ENCODE assay signal across 27 cellular contexts in the genomic region with DNA sequence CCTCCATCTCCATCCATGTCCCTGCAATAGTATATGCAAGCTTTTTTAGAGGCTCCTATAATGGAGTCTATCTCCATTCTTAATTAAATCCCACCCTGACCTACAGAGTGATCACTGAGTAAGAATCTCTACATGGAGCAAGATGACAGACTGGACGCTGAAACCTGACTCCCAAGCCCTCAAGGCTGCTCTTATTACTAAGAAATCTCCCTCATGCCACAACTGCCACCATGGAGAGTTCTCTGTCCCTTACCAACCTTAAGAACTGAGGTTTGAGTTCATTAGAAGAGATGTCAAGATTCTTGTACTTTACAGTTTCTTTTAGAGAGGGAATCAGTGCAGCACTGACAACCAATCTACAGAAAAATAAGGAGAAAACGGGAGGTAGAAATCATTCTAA.
"Had no signal": no experiment of that assay in that cellular context is flagged by ENCODE, and none has a peak within 500 bp of the region (broad histone marks: within the 10 kb centered on the region; RNA-seq: fewer than 3 reads in every experiment).

No MANE protein-coding gene starts in this region.

- DNase-seq: activated effector memory CD4-positive, alpha-beta T cell treated with anti-CD3 and anti-CD28 coated beads, Interleukin-2, amount 50 U/mL, for 16 hours; activated effector memory CD4-positive, alpha-beta T cell treated with Interleukin-2 at 50 U/mL for 16 hours; activated gamma-delta T cell; activated gamma-delta T cell treated with Interleukin-2 at 50 U/mL for 16 hours; activated naive CD4-positive, alpha-beta T cell; activated naive CD4-positive, alpha-beta T cell treated with anti-CD3 and anti-CD28 coated beads for 36 hours; activated naive CD4-positive, alpha-beta T cell treated with anti-CD3 and anti-CD28 coated beads, Interleukin-2, amount 10 ng/mL, durations not matched to agents 7 days and 5 days; activated naive CD4-positive, alpha-beta T cell treated with anti-CD3 and anti-CD28 coated beads, Interleukin-2, amount 50 U/mL, for 16 hours; activated naive CD4-positive, alpha-beta T cell treated with Interleukin-2 at 50 U/mL for 16 hours; activated naive CD8-positive, alpha-beta T cell treated with anti-CD3 and anti-CD28 coated beads for 36 hours; activated naive CD8-positive, alpha-beta T cell treated with anti-CD3 and anti-CD28 coated beads, Interleukin-2, amount 10 ng/mL, durations not matched to agents 7 days and 5 days; activated naive CD8-positive, alpha-beta T cell treated with anti-CD3 and anti-CD28 coated beads, Interleukin-2, amount 50 U/mL, for 24 hours; activated T-cell treated with anti-CD3 and anti-CD28 coated beads, Interleukin-2, amount 50 U/mL, for 1 hour; activated T-cell treated with anti-CD3 and anti-CD28 coated beads, Interleukin-2, amount 50 U/mL, for 24 hours; activated T-cell treated with anti-CD3 and anti-CD28 coated beads, Interleukin-2, amount 50 U/mL, for 4 hours; activated T-cell treated with anti-CD3 and anti-CD28 coated beads, Interleukin-2, amount 50 U/mL, for 48 hours; activated T-cell treated with anti-CD3 and anti-CD28 coated beads, Interleukin-2, amount 50 U/mL, for 72 hours; adrenal gland; amniotic stem cell; amygdala; anterior cingulate cortex; aorta; body of pancreas; brain microvascular endothelial cell; caudate nucleus; central memory CD4-positive, alpha-beta T cell; cerebellar nuclear complex had no signal
